In genomic region chr2:207385903-207386302, GRCh38 we compare ENCODE assay signal across 14 cellular contexts.
A peak's percentile ranks its signal among the peaks of the same experiment; 100 is the strongest.
DNase-seq lines count a peak whose midpoint lies in the region; ATAC-seq, FAIRE-seq and TF ChIP-seq lines count a peak whose summit lies in the region.
"Had no signal": no experiment of that assay in that cellular context is flagged by ENCODE, and none has a peak within 500 bp of the region (broad histone marks: within the 10 kb centered on the region; RNA-seq: fewer than 3 reads in every experiment).

No MANE protein-coding gene starts in this region.

- H2BK120ac ChIP-seq in IMR-90 (ENCODE audit: low read depth, low read length) = peak overlapping the region; percentile 80

- H3K4ac ChIP-seq in IMR-90 (ENCODE audit: low read depth, low read length) = peak overlapping the region; percentile 33; the same call in 1 of the 2 replicates

- no peaks in the 10 kb centered on the region for H3K79me1 ChIP-seq in IMR-90 (ENCODE audit: low read depth in 1 of 2, low read length in 2 of 2)

- TF ChIP-seq CTCF in IMR-90 (conservative IDR thresholded peaks at IDR 0.05; ENCODE audit: low read depth, low read length) (no peak), brain microvascular endothelial cell (IDR thresholded peaks at IDR 0.05; ENCODE audit: low read depth, low read length, missing control alignments) (no peak), keratinocyte (optimal IDR thresholded peaks at IDR 0.05 in 1 of 3, IDR thresholded peaks at IDR 0.05 in 1 of 3, conservative IDR thresholded peaks at IDR 0.05 in 1 of 3; ENCODE audit: extremely low read depth in 1 of 3, insufficient read depth in 2 of 3, low read length in 3 of 3) (no peak)

- no peaks in the 10 kb centered on the region for H4K20me1 ChIP-seq in IMR-90 (ENCODE audit: insufficient read depth, low read length)
- H4K20me1 ChIP-seq in keratinocyte (ENCODE audit: control insufficient read depth, extremely low read depth, insufficient read depth, low read length) = no peaks in the 10 kb centered on the region

- H3K23ac ChIP-seq in IMR-90 (ENCODE audit: low read depth, low read length) = no peak overlapping the region

- TF ChIP-seq RAD21 in IMR-90 (IDR thresholded peaks at IDR 0.05; ENCODE audit: low read length) = no peak

- no peak overlapping the region for H3K56ac ChIP-seq in IMR-90 (ENCODE audit: extremely low read depth, insufficient read depth, low read length)

- CTCF ChIA-PET in IMR-90 (lab: Yijun Ruan, JAX) = no interaction called here

- peak overlapping the region in 1 of 2 experiments; percentile 85; a peak in 2 of 4 replicates for H4K8ac ChIP-seq in IMR-90 (ENCODE audit: low read depth in 2 of 2, low read length in 2 of 2)

- H3K36me3 ChIP-seq in IMR-90 (ENCODE audit: control insufficient read depth, insufficient read depth, low read length) = no peaks in the 10 kb centered on the region
- no peaks in the 10 kb centered on the region for H3K36me3 ChIP-seq in brain microvascular endothelial cell (replicated peaks)
- H3K36me3 ChIP-seq in keratinocyte (ENCODE audit: control insufficient read depth in 2 of 2, extremely low read depth in 1 of 2, insufficient read depth in 2 of 2, low read length in 2 of 2) = no peaks in the 10 kb centered on the region

- peak; percentile 97 for ATAC-seq in IMR-90 (ENCODE audit: low read depth)
- ATAC-seq in Right ventricle myocardium superior (ENCODE audit: poor library complexity) = no peak
- ATAC-seq: Panc1, psoas muscle had no signal

- no peaks in the 10 kb centered on the region for H3K27me3 ChIP-seq in IMR-90 (ENCODE audit: control insufficient read depth, insufficient read depth, low read length)
- no peaks in the 10 kb centered on the region for H3K27me3 ChIP-seq in brain microvascular endothelial cell (replicated peaks)
- no peaks in the 10 kb centered on the region for H3K27me3 ChIP-seq in keratinocyte (ENCODE audit: control insufficient read depth, extremely low read depth, insufficient read depth, low read length)

- peak overlapping the region; percentile 40; the same call in 1 of the 3 replicates for H2BK15ac ChIP-seq in IMR-90 (ENCODE audit: low read depth, low read length)

- peak overlapping the region; percentile 55 for H2BK5ac ChIP-seq in IMR-90 (ENCODE audit: low read depth, low read length, poor library complexity, severe bottlenecking)

- 0 out of 2 replicates have a peak, but pooled peaks cover 3% of the 10 kb centered on the region for H3K9me1 ChIP-seq in IMR-90 (ENCODE audit: insufficient read depth, low read length)
- H3K9me1 ChIP-seq in keratinocyte (ENCODE audit: control insufficient read depth, extremely low read depth, insufficient read depth, low read length) = no peaks in the 10 kb centered on the region

- H3K4me2 ChIP-seq in IMR-90 (ENCODE audit: low read depth, low read length) (no peak overlapping the region), keratinocyte (ENCODE audit: control insufficient read depth, extremely low read depth, insufficient read depth, low read depth, low read length) (no peak overlapping the region)

- H3K14ac ChIP-seq in IMR-90 (replicated peaks; ENCODE audit: low read depth, low read length) = no peak overlapping the region

- H4K91ac ChIP-seq in IMR-90 (ENCODE audit: insufficient read depth, low read depth, low read length) = no peak overlapping the region

- WGBS in IMR-90 (ENCODE audit: extremely low coverage in 2 of 2, insufficient read length in 1 of 2), 2 experiments = no CpG with 5 or more reads among the region's 1 CpG

- no peak overlapping the region for H2AK9ac ChIP-seq in IMR-90 (replicated peaks; ENCODE audit: low read depth, low read length, poor library complexity)

- no TSS peak for BruUV-seq in IMR-90 (replicated peaks; lab: Mats Ljungman, UMichigan)

- intact Hi-C loops in IMR-90 (cut with micrococcal nuclease) = no loop called here
- intact Hi-C loops in Right ventricle myocardium superior (cut with DNase I) = no loop called here

- dilution Hi-C loops in IMR-90 (cut with HindIII; ENCODE audit: low sequenced_read_pairs, unreplicated experiment) = no loop called here
- dilution Hi-C loops in keratinocyte (cut with MboI; ENCODE audit: extremely low pct_ligation_motif_present, low sequenced_read_pairs) = no loop called here

- no peak overlapping the region for H2AFZ ChIP-seq in IMR-90 (replicated peaks; ENCODE audit: low read length, poor library complexity)
- no peak overlapping the region for H2AFZ ChIP-seq in keratinocyte (ENCODE audit: control insufficient read depth, low read length)

- peak overlapping the region; percentile 75; the same call in 1 of the 2 replicates for H2BK20ac ChIP-seq in IMR-90 (ENCODE audit: low read depth, low read length)

- no peak for TF ChIP-seq POLR2A in IMR-90 (IDR thresholded peaks at IDR 0.05; ENCODE audit: low read depth, low read length)

- H4K5ac ChIP-seq in IMR-90 (ENCODE audit: low read depth, low read length) = no peak overlapping the region

- in situ Hi-C loops in IMR-90 (cut with MboI; ENCODE audit: low sequenced_read_pairs) (no loop called here), brain microvascular endothelial cell (cut with HindIII; ENCODE audit: low pct_ligation_motif_present, low sequenced_read_pairs) (no loop called here)

- POLR2A ChIA-PET in IMR-90 (lab: Charles Lee; ENCODE audit: unreplicated experiment) = no interaction called here

- H3K9me3 ChIP-seq in IMR-90 (ENCODE audit: control insufficient read depth, insufficient read depth, low read length) (no peaks in the 10 kb centered on the region), keratinocyte (ENCODE audit: control insufficient read depth, low read depth, low read length) (peaks cover 1% of the 10 kb centered on the region)
- H3K9me3 ChIP-seq: psoas muscle had no signal

- FAIRE-seq in keratinocyte (lab: Jason Lieb, UNC) = peak; percentile 29

- peak; percentile 28 to 33 for DNase-seq in AML-193 (lab: John Stamatoyannopoulos, UW)
- peak; percentile 83 for DNase-seq in IMR-90
- peak; percentile 88 for DNase-seq in brain microvascular endothelial cell
- no peak for DNase-seq in keratinocyte (ENCODE audit: low read depth, low spot score)
- DNase-seq in germinal center (ENCODE audit: low spot score) = no peak
- no peak for DNase-seq in Right ventricle myocardium superior
- DNase-seq in HUDEP-2 (lab: John Stamatoyannopoulos, UW; ENCODE audit: unreplicated experiment in 76 of 76) = no peak
- no peak for DNase-seq in COLO829 (ENCODE audit: low spot score)
- DNase-seq: activated T-cell treated with anti-CD3 and anti-CD28 coated beads for 4 hours; CD4-positive, CD25-positive, alpha-beta regulatory T cell; endodermal cell; NCI-H2171 treated with DMSO at 0.1 percent for 48 hours; psoas muscle had no signal

- H3K4me1 ChIP-seq in IMR-90 (ENCODE audit: control insufficient read depth, insufficient read depth, low read length) (no peaks in the 10 kb centered on the region), keratinocyte (ENCODE audit: control insufficient read depth, extremely low read depth, insufficient read depth, low read length) (peaks cover 8% of the 10 kb centered on the region)
- H3K4me1 ChIP-seq: psoas muscle had no signal

- H3K9ac ChIP-seq in IMR-90 (ENCODE audit: low read depth, low read length) (no peak overlapping the region), keratinocyte (ENCODE audit: control insufficient read depth, extremely low read depth, insufficient read depth, low read length) (no peak overlapping the region)

- H3K18ac ChIP-seq in IMR-90 (ENCODE audit: low read depth, low read length) = no peak overlapping the region

- no peaks in the 10 kb centered on the region for H3K79me2 ChIP-seq in keratinocyte (ENCODE audit: control insufficient read depth, insufficient read depth, low read length)

- H3K4me3 ChIP-seq in IMR-90 (ENCODE audit: insufficient read depth, low read depth, low read length) (no peak overlapping the region), brain microvascular endothelial cell (ENCODE audit: low read depth, low read length) (no peak overlapping the region), keratinocyte (ENCODE audit: control insufficient read depth in 2 of 3, extremely low read depth in 1 of 3, insufficient read depth in 2 of 3, low read depth in 1 of 3, low read length in 3 of 3) (no peak overlapping the region)
- H3K4me3 ChIP-seq: psoas muscle had no signal

- 0 out of 2 replicates have a peak overlapping the region, but pooled peaks have one; percentile 8 for H2AK5ac ChIP-seq in IMR-90 (ENCODE audit: low read depth, low read length)

- no peak overlapping the region for H3K27ac ChIP-seq in IMR-90 (ENCODE audit: insufficient read depth, low read length)
- peak overlapping the region; percentile 66 for H3K27ac ChIP-seq in brain microvascular endothelial cell
- H3K27ac ChIP-seq in keratinocyte (ENCODE audit: control insufficient read depth, insufficient read depth, low read length) = no peak overlapping the region
- H3K27ac ChIP-seq: psoas muscle had no signal

TF ChIP-seq in IMR-90, 13 proteins besides CTCF, POLR2A, EP300 and RAD21:
- TF ChIP-seq CHD1 (IDR thresholded peaks at IDR 0.05; ENCODE audit: low read depth, low read length) (no peak), FOS (IDR thresholded peaks at IDR 0.05; ENCODE audit: low read depth, low read length) (0 out of 2 replicates have a peak, but pooled peaks have one; percentile 16), RCOR1 (IDR thresholded peaks at IDR 0.05; ENCODE audit: insufficient replicate concordance, low read length) (no peak), SMC3 (IDR thresholded peaks at IDR 0.05; ENCODE audit: low read depth, low read length) (no peak), MXI1 (IDR thresholded peaks at IDR 0.05; ENCODE audit: borderline replicate concordance, low read depth, low read length) (no peak), CEBPB (IDR thresholded peaks at IDR 0.05; ENCODE audit: low read depth, low read length) (peak; percentile 48; the same call in 1 of the 2 replicates), RFX5 (IDR thresholded peaks at IDR 0.05; ENCODE audit: low read depth, low read length) (no peak)

Comparison
In these comparisons a context has a peak if more than half of its experiments do, and no peak if none do; other contexts are left out.
1. DNase-seq: peak in AML-193 (2 of 2), IMR-90 (single experiment) and brain microvascular endothelial cell (single experiment); none in keratinocyte (single experiment), germinal center (single experiment), Right ventricle myocardium superior (single experiment), HUDEP-2 (0 of 76) and COLO829 (single experiment).